18 cellular contexts compared by ENCODE assay signal in genomic region chr4:53786632-53787031, GRCh38.
DNase-seq lines count a peak whose midpoint lies in the region; ATAC-seq, FAIRE-seq and TF ChIP-seq lines count a peak whose summit lies in the region.
"Had no signal": no experiment of that assay in that cellular context is flagged by ENCODE, and none has a peak within 500 bp of the region (broad histone marks: within the 10 kb centered on the region; RNA-seq: fewer than 3 reads in every experiment).

No MANE protein-coding gene starts in this region.

- no peak for FAIRE-seq in small intestine (lab: Jason Lieb, UNC)

- no peak for TF ChIP-seq CTCF in cardiac fibroblast (IDR thresholded peaks at IDR 0.05; ENCODE audit: low read depth, low read length)
- no peak for TF ChIP-seq CTCF in hepatocyte (IDR thresholded peaks at IDR 0.05; ENCODE audit: poor library complexity)

- DNase-seq in GM04503 (ENCODE audit: low read depth) (peak; percentile 50), cardiac fibroblast (ENCODE audit: low read depth in 2 of 2) (peak; percentile 34 to 61), hepatocyte (ENCODE audit: low spot score) (no peak), small intestine (peak; percentile 4), SW480 (ENCODE audit: low spot score) (no peak), NCI-H774 (lab: John Stamatoyannopoulos, UW) (no peak), NCI-H1694 treated with DMSO at 0.1 percent for 48 hours (lab: John Stamatoyannopoulos, UW) (no peak)
- DNase-seq: anterior cingulate cortex; CD4-positive, CD25-positive, alpha-beta regulatory T cell; DMS79; dorsolateral prefrontal cortex; Kasumi-1; mesendoderm; NCI-H1436 treated with DMSO at 0.1 percent for 48 hours; stimulated activated naive CD4-positive, alpha-beta T cell had no signal

- WGBS in hepatocyte (ENCODE audit: low lambda C conversion rate, missing lambda C conversion rate), result 18% methylated on average over 4 of the region's 4 CpGs
- WGBS in small intestine, 3 donors, result 60 to 87% (median 67%) methylated on average over 4 of the region's 4 CpGs

- no peaks in the 10 kb centered on the region for H3K9me2 ChIP-seq in hepatocyte (replicated peaks; ENCODE audit: insufficient read depth)

- no peak overlapping the region for H2AFZ ChIP-seq in hepatocyte

- ATAC-seq in HG03432 (IDR thresholded peaks at IDR 0.05; ENCODE audit: unreplicated experiment), result no peak

- H3K79me2 ChIP-seq in hepatocyte, result no peaks in the 10 kb centered on the region

- H4K20me1 ChIP-seq in hepatocyte (ENCODE audit: insufficient read depth, poor library complexity, severe bottlenecking), result no peaks in the 10 kb centered on the region

- H3K27ac ChIP-seq in hepatocyte, result peak overlapping the region; percentile 29
- H3K27ac ChIP-seq in small intestine (ENCODE audit: low read depth in 1 of 2, low read length in 1 of 2), result peak overlapping the region in 1 of 2 donors; percentile 11
- H3K27ac ChIP-seq: dorsolateral prefrontal cortex, SK-N-MC, VCaP had no signal

- H3K4me3 ChIP-seq in cardiac fibroblast (replicated peaks in 1 of 2; ENCODE audit: low read depth in 2 of 2, low read length in 2 of 2) (no peak overlapping the region), hepatocyte (no peak overlapping the region), small intestine (ENCODE audit: low read depth in 1 of 2, low read length in 2 of 2) (no peak overlapping the region)
- H3K4me3 ChIP-seq: dorsolateral prefrontal cortex, SK-N-MC had no signal

- H3K4me1 ChIP-seq in hepatocyte (ENCODE audit: insufficient read depth), result peaks cover 9% of the 10 kb centered on the region
- no peaks in the 10 kb centered on the region for H3K4me1 ChIP-seq in small intestine (ENCODE audit: control insufficient read depth in 2 of 2, insufficient read depth in 1 of 2, low read depth in 1 of 2, low read length in 1 of 2)

- H3K36me3 ChIP-seq in hepatocyte (replicated peaks; ENCODE audit: insufficient read depth, low read depth) (no peaks in the 10 kb centered on the region), small intestine (ENCODE audit: control insufficient read depth in 2 of 2, insufficient read depth in 2 of 2, low read length in 2 of 2) (no peaks in the 10 kb centered on the region)

- H3K9me3 ChIP-seq in hepatocyte (ENCODE audit: low read depth) (no peaks in the 10 kb centered on the region), small intestine (ENCODE audit: control insufficient read depth, low read depth) (no peaks in the 10 kb centered on the region)

- no peaks in the 10 kb centered on the region for H3K27me3 ChIP-seq in hepatocyte
- H3K27me3 ChIP-seq in small intestine (ENCODE audit: control insufficient read depth in 2 of 2, insufficient read depth in 2 of 2, low read length in 2 of 2), result no peaks in the 10 kb centered on the region
- H3K27me3 ChIP-seq: dorsolateral prefrontal cortex had no signal

- H3K4me2 ChIP-seq in hepatocyte, result no peak overlapping the region

Comparison
In these comparisons a context has a peak if more than half of its experiments do, and no peak if none do; other contexts are left out.
1. DNase-seq: peak in GM04503 (single experiment), cardiac fibroblast (2 of 2) and small intestine (single experiment); none in hepatocyte (single experiment), SW480 (single experiment), NCI-H774 (single experiment) and NCI-H1694 treated with DMSO at 0.1 percent for 48 hours (single experiment).